1 cellular context compared by ENCODE assay signal in the genomic region with DNA sequence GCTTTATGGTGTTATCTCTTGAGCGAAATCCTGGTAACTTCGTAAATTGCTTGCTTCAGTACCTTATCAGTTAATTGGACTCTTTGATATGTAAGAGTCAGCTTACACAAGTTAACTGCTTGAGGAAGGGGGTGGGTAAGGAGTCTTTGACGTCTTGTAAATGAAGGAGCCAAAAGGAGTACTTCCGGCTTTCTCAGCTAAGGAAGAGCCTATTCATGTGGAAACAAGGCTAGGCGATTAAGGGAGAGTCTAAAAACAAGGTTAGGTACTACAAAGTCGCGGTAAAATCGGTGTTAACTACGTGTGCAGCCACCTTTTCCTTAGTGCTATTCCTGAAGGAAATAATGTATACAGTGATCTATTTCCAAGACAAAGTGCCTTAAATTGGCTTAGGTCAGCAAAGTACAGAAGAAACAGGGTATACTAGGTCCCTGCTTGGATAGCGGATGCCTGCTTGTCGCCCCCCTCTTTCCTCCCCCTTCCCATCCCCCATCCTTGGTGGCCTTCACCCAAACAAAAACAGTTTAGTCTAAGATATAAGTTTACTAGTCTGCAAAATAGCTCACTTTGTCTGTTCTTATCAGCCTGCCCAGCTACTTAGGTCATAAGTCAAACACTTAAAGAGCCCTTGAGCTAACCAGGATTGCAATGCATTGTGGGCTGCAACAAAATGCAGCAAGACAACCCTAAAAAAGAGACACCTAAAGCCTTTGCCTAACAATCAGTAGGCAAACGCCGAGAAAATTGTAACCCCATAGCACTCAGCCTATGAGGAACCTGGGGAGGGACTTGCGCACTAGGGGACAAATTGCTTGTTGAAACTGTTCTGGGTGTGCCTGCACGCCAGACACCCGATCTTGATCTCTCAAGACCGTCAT.
TF ChIP-seq lines count a peak whose summit lies in the region.

No MANE protein-coding gene starts in this region.

TF ChIP-seq in GM23338, 12 proteins besides CTCF, POLR2A, EP300 and RAD21 (continued from another document):
- TF ChIP-seq, protein P1, sequence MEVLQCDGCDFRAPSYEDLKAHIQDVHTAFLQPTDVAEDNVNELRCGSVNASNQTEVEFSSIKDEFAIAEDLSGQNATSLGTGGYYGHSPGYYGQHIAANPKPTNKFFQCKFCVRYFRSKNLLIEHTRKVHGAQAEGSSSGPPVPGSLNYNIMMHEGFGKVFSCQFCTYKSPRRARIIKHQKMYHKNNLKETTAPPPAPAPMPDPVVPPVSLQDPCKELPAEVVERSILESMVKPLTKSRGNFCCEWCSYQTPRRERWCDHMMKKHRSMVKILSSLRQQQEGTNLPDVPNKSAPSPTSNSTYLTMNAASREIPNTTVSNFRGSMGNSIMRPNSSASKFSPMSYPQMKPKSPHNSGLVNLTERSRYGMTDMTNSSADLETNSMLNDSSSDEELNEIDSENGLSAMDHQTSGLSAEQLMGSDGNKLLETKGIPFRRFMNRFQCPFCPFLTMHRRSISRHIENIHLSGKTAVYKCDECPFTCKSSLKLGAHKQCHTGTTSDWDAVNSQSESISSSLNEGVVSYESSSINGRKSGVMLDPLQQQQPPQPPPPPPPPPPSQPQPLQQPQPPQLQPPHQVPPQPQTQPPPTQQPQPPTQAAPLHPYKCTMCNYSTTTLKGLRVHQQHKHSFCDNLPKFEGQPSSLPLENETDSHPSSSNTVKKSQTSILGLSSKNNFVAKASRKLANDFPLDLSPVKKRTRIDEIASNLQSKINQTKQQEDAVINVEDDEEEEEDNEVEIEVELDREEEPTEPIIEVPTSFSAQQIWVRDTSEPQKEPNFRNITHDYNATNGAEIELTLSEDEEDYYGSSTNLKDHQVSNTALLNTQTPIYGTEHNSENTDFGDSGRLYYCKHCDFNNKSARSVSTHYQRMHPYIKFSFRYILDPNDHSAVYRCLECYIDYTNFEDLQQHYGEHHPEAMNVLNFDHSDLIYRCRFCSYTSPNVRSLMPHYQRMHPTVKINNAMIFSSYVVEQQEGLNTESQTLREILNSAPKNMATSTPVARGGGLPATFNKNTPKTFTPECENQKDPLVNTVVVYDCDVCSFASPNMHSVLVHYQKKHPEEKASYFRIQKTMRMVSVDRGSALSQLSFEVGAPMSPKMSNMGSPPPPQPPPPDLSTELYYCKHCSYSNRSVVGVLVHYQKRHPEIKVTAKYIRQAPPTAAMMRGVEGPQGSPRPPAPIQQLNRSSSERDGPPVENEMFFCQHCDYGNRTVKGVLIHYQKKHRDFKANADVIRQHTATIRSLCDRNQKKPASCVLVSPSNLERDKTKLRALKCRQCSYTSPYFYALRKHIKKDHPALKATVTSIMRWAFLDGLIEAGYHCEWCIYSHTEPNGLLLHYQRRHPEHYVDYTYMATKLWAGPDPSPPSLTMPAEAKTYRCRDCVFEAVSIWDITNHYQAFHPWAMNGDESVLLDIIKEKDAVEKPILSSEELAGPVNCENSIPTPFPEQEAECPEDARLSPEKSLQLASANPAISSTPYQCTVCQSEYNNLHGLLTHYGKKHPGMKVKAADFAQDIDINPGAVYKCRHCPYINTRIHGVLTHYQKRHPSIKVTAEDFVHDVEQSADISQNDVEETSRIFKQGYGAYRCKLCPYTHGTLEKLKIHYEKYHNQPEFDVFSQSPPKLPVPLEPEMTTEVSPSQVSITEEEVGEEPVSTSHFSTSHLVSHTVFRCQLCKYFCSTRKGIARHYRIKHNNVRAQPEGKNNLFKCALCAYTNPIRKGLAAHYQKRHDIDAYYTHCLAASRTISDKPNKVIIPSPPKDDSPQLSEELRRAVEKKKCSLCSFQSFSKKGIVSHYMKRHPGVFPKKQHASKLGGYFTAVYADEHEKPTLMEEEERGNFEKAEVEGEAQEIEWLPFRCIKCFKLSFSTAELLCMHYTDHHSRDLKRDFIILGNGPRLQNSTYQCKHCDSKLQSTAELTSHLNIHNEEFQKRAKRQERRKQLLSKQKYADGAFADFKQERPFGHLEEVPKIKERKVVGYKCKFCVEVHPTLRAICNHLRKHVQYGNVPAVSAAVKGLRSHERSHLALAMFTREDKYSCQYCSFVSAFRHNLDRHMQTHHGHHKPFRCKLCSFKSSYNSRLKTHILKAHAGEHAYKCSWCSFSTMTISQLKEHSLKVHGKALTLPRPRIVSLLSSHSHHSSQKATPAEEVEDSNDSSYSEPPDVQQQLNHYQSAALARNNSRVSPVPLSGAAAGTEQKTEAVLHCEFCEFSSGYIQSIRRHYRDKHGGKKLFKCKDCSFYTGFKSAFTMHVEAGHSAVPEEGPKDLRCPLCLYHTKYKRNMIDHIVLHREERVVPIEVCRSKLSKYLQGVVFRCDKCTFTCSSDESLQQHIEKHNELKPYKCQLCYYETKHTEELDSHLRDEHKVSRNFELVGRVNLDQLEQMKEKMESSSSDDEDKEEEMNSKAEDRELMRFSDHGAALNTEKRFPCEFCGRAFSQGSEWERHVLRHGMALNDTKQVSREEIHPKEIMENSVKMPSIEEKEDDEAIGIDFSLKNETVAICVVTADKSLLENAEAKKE (CRISPR knock-in tag; IDR thresholded peaks at IDR 0.05): no peak
